In genomic region chr20:50146732-50147662, GRCh38 we compare ENCODE assay signal across 8 cellular contexts. TPM values are rescaled to one million over a fixed set of nuclear protein-coding genes. Genes with fewer than 3 reads are reported as not detected.
A peak's percentile ranks its signal among the peaks of the same experiment; 100 is the strongest.
DNase-seq lines count a peak whose midpoint lies in the region; ATAC-seq and TF ChIP-seq lines count a peak whose summit lies in the region.

No MANE protein-coding gene starts in this region.

- no peak for ATAC-seq in HCT116
- peak; percentile 94 for ATAC-seq in PC-3

- peaks cover 52% of the 10 kb centered on the region for H3K4me1 Mint-ChIP-seq in activated T-helper 2 cell treated with anti-CD3 and anti-CD28 coated beads, Interferon-gamma antibody, Interleukin-2, Interleukin-4, amounts not matched to agents 10 μg/mL and 5 μg/mL and 100 μg/mL, durations not matched to agents 14 hours and 24 hours and 36 hours (ENCODE audit: low read depth)

- no peak for TF ChIP-seq POLR2A in HCT116 (IDR thresholded peaks at IDR 0.05; ENCODE audit: borderline replicate concordance, extremely low read depth, insufficient read depth, insufficient read length)

- H3K27me3 Mint-ChIP-seq in activated T-helper 2 cell treated with anti-CD3 and anti-CD28 coated beads, Interferon-gamma antibody, Interleukin-2, Interleukin-4, amounts not matched to agents 10 μg/mL and 5 μg/mL and 100 μg/mL, durations not matched to agents 14 hours and 24 hours and 36 hours (ENCODE audit: low read depth): no peaks in the 10 kb centered on the region

- H3K27ac Mint-ChIP-seq in activated T-helper 2 cell treated with anti-CD3 and anti-CD28 coated beads, Interferon-gamma antibody, Interleukin-2, Interleukin-4, amounts not matched to agents 10 μg/mL and 5 μg/mL and 100 μg/mL, durations not matched to agents 14 hours and 24 hours and 36 hours: peak overlapping the region; percentile 96

- H3K36me3 ChIP-seq in HCT116 (ENCODE audit: control insufficient read depth in 1 of 2, insufficient read depth in 2 of 2, low read length in 2 of 2) (peaks cover 23 to 35% of the 10 kb centered on the region in 2 experiments; a peak in 3 of 4 replicates), PC-3 (ENCODE audit: low read depth, low read length) (peaks cover 37% of the 10 kb centered on the region), right atrium auricular region (peaks cover 17% of the 10 kb centered on the region)

- POLR2A ChIA-PET in HCT116 (lab: Charles Lee): interaction anchor here (1.8 kb wide), 1 partner anchor 20 kb away, joined by 5 read pairs; no protein-coding TSS in a partner anchor
- POLR2A ChIA-PET in PC-3 (lab: Charles Lee; ENCODE audit: unreplicated experiment): interaction anchor here (0.6 kb wide), 1 partner anchor 32 kb away, joined by 4 read pairs; no protein-coding TSS in a partner anchor

- H3K9me2 ChIP-seq in HCT116 (ENCODE audit: insufficient read depth): no peaks in the 10 kb centered on the region
- H3K9me2 ChIP-seq in PC-3 (replicated peaks; ENCODE audit: low read length): no peaks in the 10 kb centered on the region

- H3K9ac ChIP-seq in HCT116 (ENCODE audit: low read length) (no peak overlapping the region), PC-3 (ENCODE audit: low read length) (peak overlapping the region; percentile 58)

- intact Hi-C loops in HCT116 (cut with micrococcal nuclease): no loop called here
- intact Hi-C loops in PC-3 (cut with micrococcal nuclease): no loop called here
- intact Hi-C loops in activated T-helper 2 cell treated with anti-CD3 and anti-CD28 coated beads, Interferon-gamma antibody, Interleukin-2, Interleukin-4, amounts not matched to agents 10 μg/mL and 5 μg/mL and 100 μg/mL, durations not matched to agents 14 hours and 24 hours and 36 hours (cut with micrococcal nuclease): loop anchor here (1.0 to 2.0 kb wide), 3 partner anchors 19 to 34 kb away; partner anchors contain the start of gene UBE2V1

- peak overlapping the region; percentile 75 for H3K4me3 Mint-ChIP-seq in activated T-helper 2 cell treated with anti-CD3 and anti-CD28 coated beads, Interferon-gamma antibody, Interleukin-2, Interleukin-4, amounts not matched to agents 10 μg/mL and 5 μg/mL and 100 μg/mL, durations not matched to agents 14 hours and 24 hours and 36 hours (ENCODE audit: low read depth)

- H3K4me3 ChIP-seq in HCT116 (replicated peaks in 1 of 2; ENCODE audit: low read depth in 1 of 2, low read length in 2 of 2): no peak overlapping the region
- peak overlapping the region; percentile 22; the same call in 1 of the 2 replicates for H3K4me3 ChIP-seq in PC-3 (ENCODE audit: low read length)
- no peak overlapping the region for H3K4me3 ChIP-seq in right atrium auricular region

- H3K36me3 Mint-ChIP-seq in activated T-helper 2 cell treated with anti-CD3 and anti-CD28 coated beads, Interferon-gamma antibody, Interleukin-2, Interleukin-4, amounts not matched to agents 10 μg/mL and 5 μg/mL and 100 μg/mL, durations not matched to agents 14 hours and 24 hours and 36 hours (ENCODE audit: low read depth): peaks cover 61% of the 10 kb centered on the region

- no peak for TF ChIP-seq RAD21 in HCT116 (IDR thresholded peaks at IDR 0.05; ENCODE audit: low read depth)

- H3F3A ChIP-seq in PC-3 (ENCODE audit: low read length, unreplicated experiment): no peaks in the 10 kb centered on the region

- RAD21 ChIA-PET in HCT116 (lab: Charles Lee; ENCODE audit: low non-redundant PET in 1 of 2, low total read pairs in 2 of 2, uncharacterized antibody in 2 of 2, unreplicated experiment in 2 of 2): no interaction called here

- H3K79me2 ChIP-seq in HCT116 (ENCODE audit: insufficient read depth, low read length) (peaks cover 93% of the 10 kb centered on the region), PC-3 (ENCODE audit: low read length) (peaks cover 96% of the 10 kb centered on the region)

- H3K9me3 ChIP-seq in HCT116 (ENCODE audit: control insufficient read depth in 1 of 2, insufficient read depth in 1 of 2, low read depth in 1 of 2, low read length in 2 of 2): no peaks in the 10 kb centered on the region
- no peaks in the 10 kb centered on the region for H3K9me3 ChIP-seq in PC-3 (ENCODE audit: low read length)
- H3K9me3 ChIP-seq in right atrium auricular region: no peaks in the 10 kb centered on the region

- H3K27ac ChIP-seq in HCT116 (ENCODE audit: low read depth, low read length) (peak overlapping the region; percentile 22; the same call in 1 of the 2 replicates), PC-3 (ENCODE audit: low read length) (peak overlapping the region; percentile 87), right atrium auricular region (peak overlapping the region; percentile 64)

- H2AFZ ChIP-seq in HCT116 (ENCODE audit: low read depth, low read length, poor library complexity, severe bottlenecking) (no peak overlapping the region), PC-3 (ENCODE audit: low read length) (peak overlapping the region; percentile 22)

- DNase-seq in COLO668 (lab: John Stamatoyannopoulos, UW; ENCODE audit: unreplicated experiment): peak; percentile 71
- no peak for DNase-seq in HCT116 (ENCODE audit: low read depth, low spot score)
- peak; percentile 89 for DNase-seq in PC-3
- DNase-seq in activated T-helper 2 cell treated with anti-CD3 and anti-CD28 coated beads, Interferon-gamma antibody, Interleukin-2, Interleukin-4, amounts not matched to agents 10 μg/mL and 5 μg/mL and 100 μg/mL, durations not matched to agents 14 hours and 24 hours and 36 hours (ENCODE audit: low spot score): peak; percentile 76
- peak; percentile 77 for DNase-seq in right atrium auricular region (ENCODE audit: low spot score)
- peak; percentile 53 to 73 for DNase-seq in stimulated activated CD4-positive, alpha-beta T cell treated with anti-CD3 and anti-CD28 coated beads, Interleukin-15, amount 100 ng/mL, for 48 hours (ENCODE audit: low read depth in 2 of 2)
- DNase-seq in NCI-H1092 (lab: John Stamatoyannopoulos, UW): no peak
- no peak for DNase-seq in NCI-H187 treated with DMSO at 0.1 percent for 48 hours (lab: John Stamatoyannopoulos, UW)

- TF ChIP-seq CTCF in HCT116 (IDR thresholded peaks at IDR 0.05 in 2 of 3, conservative IDR thresholded peaks at IDR 0.05 in 1 of 3; ENCODE audit: borderline replicate concordance in 1 of 3, insufficient read depth in 1 of 3, low read depth in 2 of 3, low read length in 2 of 3): no peak
- TF ChIP-seq CTCF in PC-3 (conservative IDR thresholded peaks at IDR 0.05; ENCODE audit: low read depth, low read length): no peak
- no peak for TF ChIP-seq CTCF in right atrium auricular region (IDR thresholded peaks at IDR 0.05)

- H3K27me3 ChIP-seq in HCT116 (ENCODE audit: insufficient read depth, low read length): no peaks in the 10 kb centered on the region
- H3K27me3 ChIP-seq in PC-3 (ENCODE audit: low read length): no peaks in the 10 kb centered on the region
- H3K27me3 ChIP-seq in right atrium auricular region: no peaks in the 10 kb centered on the region

- BruUV-seq in HCT116 (replicated peaks; lab: Mats Ljungman, UMichigan) (no TSS peak), PC-3 (replicated peaks; lab: Mats Ljungman, UMichigan) (no TSS peak)

- CTCF ChIA-PET in HCT116 (lab: Charles Lee) (no interaction called here), PC-3 (lab: Charles Lee) (interaction anchor here (0.6 to 1.1 kb wide), 2 partner anchors 26 to 61 kb away, joined by 3 to 4 read pairs; no protein-coding TSS in a partner anchor)

- H3K9me3 Mint-ChIP-seq in activated T-helper 2 cell treated with anti-CD3 and anti-CD28 coated beads, Interferon-gamma antibody, Interleukin-2, Interleukin-4, amounts not matched to agents 10 μg/mL and 5 μg/mL and 100 μg/mL, durations not matched to agents 14 hours and 24 hours and 36 hours: no peaks in the 10 kb centered on the region

- H4K20me1 ChIP-seq in HCT116 (ENCODE audit: insufficient read depth) (no peaks in the 10 kb centered on the region), PC-3 (ENCODE audit: low read length) (no peaks in the 10 kb centered on the region)

- H3K4me2 ChIP-seq in HCT116 (ENCODE audit: low read length): peak overlapping the region; percentile 1; the same call in 1 of the 2 replicates
- peak overlapping the region; percentile 70 for H3K4me2 ChIP-seq in PC-3 (ENCODE audit: low read length)

- H3K4me1 ChIP-seq in HCT116 (ENCODE audit: control insufficient read depth in 1 of 2, insufficient read depth in 2 of 2, low read length in 2 of 2) (peaks cover 21 to 66% of the 10 kb centered on the region in 2 experiments), PC-3 (ENCODE audit: insufficient read depth, low read length) (peaks cover 59% of the 10 kb centered on the region), right atrium auricular region (peaks cover 0 to 70% of the 10 kb centered on the region in 2 donors)

RNA-seq across cellular contexts. Expression of gene PEDS1, which starts 6.5 kb away (rescaled TPM):
- 31.9 TPM for total RNA-seq in HCT116 (2021; ENCODE audit: unreplicated experiment)
- 43.0 and 49.4 TPM in 2 replicates for polyA plus RNA-seq in HCT116 (2012)
- total RNA-seq in PC-3 (2014; rRNA removed): 53.8 and 59.1 TPM in 2 replicates
- 26.5 and 29.5 TPM in 2 replicates for total RNA-seq in activated T-helper 2 cell treated with anti-CD3 and anti-CD28 coated beads, Interferon-gamma antibody, Interleukin-2, Interleukin-4, amounts not matched to agents 10 μg/mL and 5 μg/mL and 100 μg/mL, durations not matched to agents 14 hours and 24 hours and 36 hours
- 10 to 100 TPM; 26.1 to 30.7 TPM for total RNA-seq in right atrium auricular region

RNA-seq across cellular contexts. Expression of gene UBE2V1, which starts 34.0 kb away (rescaled TPM):
- total RNA-seq in HCT116 (2021; ENCODE audit: unreplicated experiment) (114 TPM), PC-3 (2014; rRNA removed) (118 and 119 TPM in 2 replicates), right atrium auricular region (10 to 100 TPM; 61.2 to 70.2 TPM)
- polyA plus RNA-seq in HCT116 (2012): 69.3 and 94.4 TPM in 2 replicates
- total RNA-seq in activated T-helper 2 cell treated with anti-CD3 and anti-CD28 coated beads, Interferon-gamma antibody, Interleukin-2, Interleukin-4, amounts not matched to agents 10 μg/mL and 5 μg/mL and 100 μg/mL, durations not matched to agents 14 hours and 24 hours and 36 hours: 158 and 174 TPM in 2 replicates

RNA-seq across cellular contexts. Expression of gene CEBPB, which starts 43.6 kb away (rescaled TPM):
- total RNA-seq in HCT116 (2021; ENCODE audit: unreplicated experiment) (113 TPM), PC-3 (2014; rRNA removed) (103 and 122 TPM in 2 replicates), right atrium auricular region (100 to 1,000 TPM in 1 of 2 donors, 10 to 100 TPM in 1; 61.3 to 102 TPM)
- polyA plus RNA-seq in HCT116 (2012): 49.1 and 50.9 TPM in 2 replicates
- 36.2 and 36.4 TPM in 2 replicates for total RNA-seq in activated T-helper 2 cell treated with anti-CD3 and anti-CD28 coated beads, Interferon-gamma antibody, Interleukin-2, Interleukin-4, amounts not matched to agents 10 μg/mL and 5 μg/mL and 100 μg/mL, durations not matched to agents 14 hours and 24 hours and 36 hours

Comparison
In these comparisons a context has a peak if more than half of its experiments do, and no peak if none do; other contexts are left out.
1. DNase-seq: peak in COLO668 (single experiment), PC-3 (single experiment), activated T-helper 2 cell treated with anti-CD3 and anti-CD28 coated beads, Interferon-gamma antibody, Interleukin-2, Interleukin-4, amounts not matched to agents 10 μg/mL and 5 μg/mL and 100 μg/mL, durations not matched to agents 14 hours and 24 hours and 36 hours (single experiment), right atrium auricular region (single experiment) and stimulated activated CD4-positive, alpha-beta T cell treated with anti-CD3 and anti-CD28 coated beads, Interleukin-15, amount 100 ng/mL, for 48 hours (2 of 2); none in HCT116 (single experiment), NCI-H1092 (single experiment) and NCI-H187 treated with DMSO at 0.1 percent for 48 hours (single experiment).
2. H3K27ac ChIP-seq: peak in every context shown above with its lines; median percentile 87 in PC-3; 64 in right atrium auricular region; 22 in HCT116.